1 cellular context compared by ENCODE assay signal in genomic region chr3:49300595-49300994, GRCh38.
TF ChIP-seq lines count a peak whose summit lies in the region.

No MANE protein-coding gene starts in this region.

TF ChIP-seq in HepG2, 621 proteins besides CTCF, POLR2A, EP300 and RAD21:
- TF ChIP-seq TEAD3 (CRISPR knock-in tag; optimal IDR thresholded peaks at IDR 0.05; ENCODE audit: borderline replicate concordance) (no peak), ZNF382 (CRISPR knock-in tag; IDR thresholded peaks at IDR 0.05; ENCODE audit: borderline replicate concordance) (no peak), ZBTB49 (CRISPR knock-in tag; IDR thresholded peaks at IDR 0.05; ENCODE audit: borderline replicate concordance) (no peak), ZNF367 (CRISPR knock-in tag; IDR thresholded peaks at IDR 0.05; ENCODE audit: borderline replicate concordance) (no peak), NFE2L1 (CRISPR knock-in tag; IDR thresholded peaks at IDR 0.05; ENCODE audit: borderline replicate concordance) (no peak)
